1 cellular context compared by ENCODE assay signal in the genomic region with DNA sequence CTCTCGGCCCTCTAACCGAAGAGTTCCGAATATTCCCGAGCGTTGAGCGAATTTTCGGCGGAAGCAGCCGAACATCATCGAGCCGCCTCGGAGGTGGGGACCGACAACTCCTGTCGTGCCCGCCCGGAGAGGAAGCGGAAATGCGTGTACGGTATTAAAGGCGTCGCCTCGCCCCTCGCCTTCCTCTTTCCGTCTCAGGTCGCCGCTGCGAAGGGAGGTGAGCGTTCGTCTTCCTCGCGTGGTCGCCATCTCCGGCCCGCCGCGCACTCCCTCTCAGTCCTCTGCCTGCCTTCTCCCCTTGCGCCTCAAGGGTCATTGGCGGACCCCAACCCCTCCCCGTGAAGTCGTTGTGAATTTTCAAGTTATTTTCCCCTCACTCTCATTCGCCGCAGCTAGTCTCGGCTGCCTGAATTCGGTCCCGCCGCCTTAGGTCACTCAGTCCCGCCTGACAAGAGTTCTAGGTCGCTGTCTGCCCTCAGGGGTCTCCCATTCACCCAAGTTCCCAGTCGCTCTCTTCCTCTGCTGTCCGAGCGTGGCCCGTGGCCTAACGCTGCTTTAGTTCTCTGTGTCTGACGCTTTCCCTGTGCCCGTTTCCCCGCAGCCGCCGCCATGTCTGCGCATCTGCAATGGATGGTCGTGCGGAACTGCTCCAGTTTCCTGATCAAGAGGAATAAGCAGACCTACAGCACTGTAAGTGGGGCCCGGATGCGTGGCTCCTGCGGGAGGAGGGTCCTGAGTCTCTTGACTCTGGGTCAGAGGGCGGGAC.
TF ChIP-seq lines count a peak whose summit lies in the region.

A gene (plus strand): TSS at position 184 of the 766 bp plus-strand sequence. CDS start 426 bp downstream, at position 610.

TF ChIP-seq in K562, 482 proteins besides CTCF, POLR2A, EP300 and RAD21 (continued from another document and continues in another):
- TF ChIP-seq, protein P1, sequence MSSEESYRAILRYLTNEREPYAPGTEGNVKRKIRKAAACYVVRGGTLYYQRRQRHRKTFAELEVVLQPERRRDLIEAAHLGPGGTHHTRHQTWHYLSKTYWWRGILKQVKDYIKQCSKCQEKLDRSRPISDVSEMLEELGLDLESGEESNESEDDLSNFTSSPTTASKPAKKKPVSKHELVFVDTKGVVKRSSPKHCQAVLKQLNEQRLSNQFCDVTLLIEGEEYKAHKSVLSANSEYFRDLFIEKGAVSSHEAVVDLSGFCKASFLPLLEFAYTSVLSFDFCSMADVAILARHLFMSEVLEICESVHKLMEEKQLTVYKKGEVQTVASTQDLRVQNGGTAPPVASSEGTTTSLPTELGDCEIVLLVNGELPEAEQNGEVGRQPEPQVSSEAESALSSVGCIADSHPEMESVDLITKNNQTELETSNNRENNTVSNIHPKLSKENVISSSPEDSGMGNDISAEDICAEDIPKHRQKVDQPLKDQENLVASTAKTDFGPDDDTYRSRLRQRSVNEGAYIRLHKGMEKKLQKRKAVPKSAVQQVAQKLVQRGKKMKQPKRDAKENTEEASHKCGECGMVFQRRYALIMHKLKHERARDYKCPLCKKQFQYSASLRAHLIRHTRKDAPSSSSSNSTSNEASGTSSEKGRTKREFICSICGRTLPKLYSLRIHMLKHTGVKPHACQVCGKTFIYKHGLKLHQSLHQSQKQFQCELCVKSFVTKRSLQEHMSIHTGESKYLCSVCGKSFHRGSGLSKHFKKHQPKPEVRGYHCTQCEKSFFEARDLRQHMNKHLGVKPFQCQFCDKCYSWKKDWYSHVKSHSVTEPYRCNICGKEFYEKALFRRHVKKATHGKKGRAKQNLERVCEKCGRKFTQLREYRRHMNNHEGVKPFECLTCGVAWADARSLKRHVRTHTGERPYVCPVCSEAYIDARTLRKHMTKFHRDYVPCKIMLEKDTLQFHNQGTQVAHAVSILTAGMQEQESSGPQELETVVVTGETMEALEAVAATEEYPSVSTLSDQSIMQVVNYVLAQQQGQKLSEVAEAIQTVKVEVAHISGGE (CRISPR knock-in tag; IDR thresholded peaks at IDR 0.05): peak in 1 of 3 experiments; percentile 81; a peak in 2 of 6 replicates
- TF ChIP-seq, protein P2, sequence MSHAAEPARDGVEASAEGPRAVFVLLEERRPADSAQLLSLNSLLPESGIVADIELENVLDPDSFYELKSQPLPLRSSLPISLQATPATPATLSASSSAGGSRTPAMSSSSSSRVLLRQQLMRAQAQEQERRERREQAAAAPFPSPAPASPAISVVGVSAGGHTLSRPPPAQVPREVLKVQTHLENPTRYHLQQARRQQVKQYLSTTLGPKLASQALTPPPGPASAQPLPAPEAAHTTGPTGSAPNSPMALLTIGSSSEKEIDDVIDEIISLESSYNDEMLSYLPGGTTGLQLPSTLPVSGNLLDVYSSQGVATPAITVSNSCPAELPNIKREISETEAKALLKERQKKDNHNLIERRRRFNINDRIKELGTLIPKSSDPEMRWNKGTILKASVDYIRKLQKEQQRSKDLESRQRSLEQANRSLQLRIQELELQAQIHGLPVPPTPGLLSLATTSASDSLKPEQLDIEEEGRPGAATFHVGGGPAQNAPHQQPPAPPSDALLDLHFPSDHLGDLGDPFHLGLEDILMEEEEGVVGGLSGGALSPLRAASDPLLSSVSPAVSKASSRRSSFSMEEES (CRISPR knock-in tag; IDR thresholded peaks at IDR 0.05): no peak
- TF ChIP-seq CREBBP (IDR thresholded peaks at IDR 0.05; ENCODE audit: low read depth, low read length) (no peak), HDAC2 (IDR thresholded peaks at IDR 0.05) (no peak), PHF8 (IDR thresholded peaks at IDR 0.05; ENCODE audit: borderline replicate concordance, low read length) (peak; percentile 90; the same call in 1 of the 2 replicates), TAF1 (IDR thresholded peaks at IDR 0.05; ENCODE audit: control insufficient read depth, extremely low read depth, insufficient read depth, low read length, severe bottlenecking) (peak; percentile 100), CBFA2T3 (IDR thresholded peaks at IDR 0.05) (no peak), NRF1 (conservative IDR thresholded peaks at IDR 0.05 in 1 of 2, IDR thresholded peaks at IDR 0.05 in 1 of 2) (peak; percentile 19 to 25; a peak in 2 of 4 replicates), ZNF165 (CRISPR knock-in tag; IDR thresholded peaks at IDR 0.05; ENCODE audit: borderline replicate concordance) (no peak), MAZ (CRISPR knock-in tag; conservative IDR thresholded peaks at IDR 0.05 in 1 of 2, IDR thresholded peaks at IDR 0.05 in 1 of 2) (peak; percentile 44 to 70), ZNF41 (CRISPR knock-in tag; conservative IDR thresholded peaks at IDR 0.05) (no peak), ZNF133 (CRISPR knock-in tag; IDR thresholded peaks at IDR 0.05) (no peak), POLR2G (IDR thresholded peaks at IDR 0.05; ENCODE audit: low read depth, low read length) (peak; percentile 100), SMARCA5 (IDR thresholded peaks at IDR 0.05) (0 out of 2 replicates have a peak, but pooled peaks have one; percentile 64), HNRNPK (IDR thresholded peaks at IDR 0.05; ENCODE audit: low read depth, low read length, poor library complexity, severe bottlenecking) (no peak), HDAC1 (IDR thresholded peaks at IDR 0.05) (peak in 1 of 2 experiments; percentile 90; a peak in 2 of 4 replicates), PHB (CRISPR knock-in tag; IDR thresholded peaks at IDR 0.05) (0 out of 2 replicates have a peak, but pooled peaks have one; percentile 8), BRD9 (IDR thresholded peaks at IDR 0.05; ENCODE audit: low read depth, partially characterized antibody) (no peak), EHMT2 (IDR thresholded peaks at IDR 0.05) (no peak), HDAC8 (tag; IDR thresholded peaks at IDR 0.05) (no peak), ZFP1 (CRISPR knock-in tag; IDR thresholded peaks at IDR 0.05) (no peak), POLR2AphosphoS2 (IDR thresholded peaks at IDR 0.05; ENCODE audit: low read length) (peak; percentile 87; the same call in 1 of the 2 replicates), RBM34 (IDR thresholded peaks at IDR 0.05; ENCODE audit: borderline replicate concordance, insufficient read depth, low read length) (no peak), DPF2 (IDR thresholded peaks at IDR 0.05) (0 out of 2 replicates have a peak, but pooled peaks have one; percentile 13), ZC3H4 (CRISPR knock-in tag; IDR thresholded peaks at IDR 0.05; ENCODE audit: borderline replicate concordance) (no peak), ZNF24 (IDR thresholded peaks at IDR 0.05) (no peak), PRPF4 (IDR thresholded peaks at IDR 0.05; ENCODE audit: insufficient read depth, low read depth, low read length, poor library complexity, severe bottlenecking) (peak; percentile 79), TSC22D4 (tag; IDR thresholded peaks at IDR 0.05) (no peak), BRD4 (IDR thresholded peaks at IDR 0.05) (0 out of 2 replicates have a peak, but pooled peaks have one; percentile 43), ZNF121 (CRISPR knock-in tag; conservative IDR thresholded peaks at IDR 0.05) (no peak), CHCHD3 (CRISPR knock-in tag; IDR thresholded peaks at IDR 0.05) (no peak), SRF (CRISPR knock-in tag; IDR thresholded peaks at IDR 0.05) (no peak), ZNF239 (CRISPR knock-in tag; IDR thresholded peaks at IDR 0.05) (no peak), ZNF324 (CRISPR knock-in tag; IDR thresholded peaks at IDR 0.05) (no peak)
- TF ChIP-seq, protein P3, sequence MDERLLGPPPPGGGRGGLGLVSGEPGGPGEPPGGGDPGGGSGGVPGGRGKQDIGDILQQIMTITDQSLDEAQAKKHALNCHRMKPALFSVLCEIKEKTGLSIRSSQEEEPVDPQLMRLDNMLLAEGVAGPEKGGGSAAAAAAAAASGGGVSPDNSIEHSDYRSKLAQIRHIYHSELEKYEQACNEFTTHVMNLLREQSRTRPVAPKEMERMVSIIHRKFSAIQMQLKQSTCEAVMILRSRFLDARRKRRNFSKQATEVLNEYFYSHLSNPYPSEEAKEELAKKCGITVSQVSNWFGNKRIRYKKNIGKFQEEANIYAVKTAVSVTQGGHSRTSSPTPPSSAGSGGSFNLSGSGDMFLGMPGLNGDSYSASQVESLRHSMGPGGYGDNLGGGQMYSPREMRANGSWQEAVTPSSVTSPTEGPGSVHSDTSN (CRISPR knock-in tag; IDR thresholded peaks at IDR 0.05; ENCODE audit: low read depth): no peak
- TF ChIP-seq, protein P3 (tag; conservative IDR thresholded peaks at IDR 0.05; ENCODE audit: low read depth): no peak
- TF ChIP-seq, protein P4, sequence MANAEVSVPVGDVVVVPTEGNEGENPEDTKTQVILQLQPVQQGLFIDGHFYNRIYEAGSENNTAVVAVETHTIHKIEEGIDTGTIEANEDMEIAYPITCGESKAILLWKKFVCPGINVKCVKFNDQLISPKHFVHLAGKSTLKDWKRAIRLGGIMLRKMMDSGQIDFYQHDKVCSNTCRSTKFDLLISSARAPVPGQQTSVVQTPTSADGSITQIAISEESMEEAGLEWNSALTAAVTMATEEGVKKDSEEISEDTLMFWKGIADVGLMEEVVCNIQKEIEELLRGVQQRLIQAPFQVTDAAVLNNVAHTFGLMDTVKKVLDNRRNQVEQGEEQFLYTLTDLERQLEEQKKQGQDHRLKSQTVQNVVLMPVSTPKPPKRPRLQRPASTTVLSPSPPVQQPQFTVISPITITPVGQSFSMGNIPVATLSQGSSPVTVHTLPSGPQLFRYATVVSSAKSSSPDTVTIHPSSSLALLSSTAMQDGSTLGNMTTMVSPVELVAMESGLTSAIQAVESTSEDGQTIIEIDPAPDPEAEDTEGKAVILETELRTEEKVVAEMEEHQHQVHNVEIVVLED (CRISPR knock-in tag; IDR thresholded peaks at IDR 0.05): peak; percentile 48; the same call in 1 of the 2 replicates
- TF ChIP-seq, protein P5, sequence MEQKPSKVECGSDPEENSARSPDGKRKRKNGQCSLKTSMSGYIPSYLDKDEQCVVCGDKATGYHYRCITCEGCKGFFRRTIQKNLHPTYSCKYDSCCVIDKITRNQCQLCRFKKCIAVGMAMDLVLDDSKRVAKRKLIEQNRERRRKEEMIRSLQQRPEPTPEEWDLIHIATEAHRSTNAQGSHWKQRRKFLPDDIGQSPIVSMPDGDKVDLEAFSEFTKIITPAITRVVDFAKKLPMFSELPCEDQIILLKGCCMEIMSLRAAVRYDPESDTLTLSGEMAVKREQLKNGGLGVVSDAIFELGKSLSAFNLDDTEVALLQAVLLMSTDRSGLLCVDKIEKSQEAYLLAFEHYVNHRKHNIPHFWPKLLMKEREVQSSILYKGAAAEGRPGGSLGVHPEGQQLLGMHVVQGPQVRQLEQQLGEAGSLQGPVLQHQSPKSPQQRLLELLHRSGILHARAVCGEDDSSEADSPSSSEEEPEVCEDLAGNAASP (IDR thresholded peaks at IDR 0.05): no peak
- TF ChIP-seq, protein P6, sequence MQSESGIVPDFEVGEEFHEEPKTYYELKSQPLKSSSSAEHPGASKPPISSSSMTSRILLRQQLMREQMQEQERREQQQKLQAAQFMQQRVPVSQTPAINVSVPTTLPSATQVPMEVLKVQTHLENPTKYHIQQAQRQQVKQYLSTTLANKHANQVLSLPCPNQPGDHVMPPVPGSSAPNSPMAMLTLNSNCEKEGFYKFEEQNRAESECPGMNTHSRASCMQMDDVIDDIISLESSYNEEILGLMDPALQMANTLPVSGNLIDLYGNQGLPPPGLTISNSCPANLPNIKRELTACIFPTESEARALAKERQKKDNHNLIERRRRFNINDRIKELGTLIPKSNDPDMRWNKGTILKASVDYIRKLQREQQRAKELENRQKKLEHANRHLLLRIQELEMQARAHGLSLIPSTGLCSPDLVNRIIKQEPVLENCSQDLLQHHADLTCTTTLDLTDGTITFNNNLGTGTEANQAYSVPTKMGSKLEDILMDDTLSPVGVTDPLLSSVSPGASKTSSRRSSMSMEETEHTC (IDR thresholded peaks at IDR 0.05): no peak
- TF ChIP-seq, protein P7, sequence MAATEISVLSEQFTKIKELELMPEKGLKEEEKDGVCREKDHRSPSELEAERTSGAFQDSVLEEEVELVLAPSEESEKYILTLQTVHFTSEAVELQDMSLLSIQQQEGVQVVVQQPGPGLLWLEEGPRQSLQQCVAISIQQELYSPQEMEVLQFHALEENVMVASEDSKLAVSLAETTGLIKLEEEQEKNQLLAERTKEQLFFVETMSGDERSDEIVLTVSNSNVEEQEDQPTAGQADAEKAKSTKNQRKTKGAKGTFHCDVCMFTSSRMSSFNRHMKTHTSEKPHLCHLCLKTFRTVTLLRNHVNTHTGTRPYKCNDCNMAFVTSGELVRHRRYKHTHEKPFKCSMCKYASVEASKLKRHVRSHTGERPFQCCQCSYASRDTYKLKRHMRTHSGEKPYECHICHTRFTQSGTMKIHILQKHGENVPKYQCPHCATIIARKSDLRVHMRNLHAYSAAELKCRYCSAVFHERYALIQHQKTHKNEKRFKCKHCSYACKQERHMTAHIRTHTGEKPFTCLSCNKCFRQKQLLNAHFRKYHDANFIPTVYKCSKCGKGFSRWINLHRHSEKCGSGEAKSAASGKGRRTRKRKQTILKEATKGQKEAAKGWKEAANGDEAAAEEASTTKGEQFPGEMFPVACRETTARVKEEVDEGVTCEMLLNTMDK (IDR thresholded peaks at IDR 0.05; ENCODE audit: borderline replicate concordance, insufficient read depth, low read depth, low read length, poor library complexity, severe bottlenecking): no peak
- TF ChIP-seq, protein P8, sequence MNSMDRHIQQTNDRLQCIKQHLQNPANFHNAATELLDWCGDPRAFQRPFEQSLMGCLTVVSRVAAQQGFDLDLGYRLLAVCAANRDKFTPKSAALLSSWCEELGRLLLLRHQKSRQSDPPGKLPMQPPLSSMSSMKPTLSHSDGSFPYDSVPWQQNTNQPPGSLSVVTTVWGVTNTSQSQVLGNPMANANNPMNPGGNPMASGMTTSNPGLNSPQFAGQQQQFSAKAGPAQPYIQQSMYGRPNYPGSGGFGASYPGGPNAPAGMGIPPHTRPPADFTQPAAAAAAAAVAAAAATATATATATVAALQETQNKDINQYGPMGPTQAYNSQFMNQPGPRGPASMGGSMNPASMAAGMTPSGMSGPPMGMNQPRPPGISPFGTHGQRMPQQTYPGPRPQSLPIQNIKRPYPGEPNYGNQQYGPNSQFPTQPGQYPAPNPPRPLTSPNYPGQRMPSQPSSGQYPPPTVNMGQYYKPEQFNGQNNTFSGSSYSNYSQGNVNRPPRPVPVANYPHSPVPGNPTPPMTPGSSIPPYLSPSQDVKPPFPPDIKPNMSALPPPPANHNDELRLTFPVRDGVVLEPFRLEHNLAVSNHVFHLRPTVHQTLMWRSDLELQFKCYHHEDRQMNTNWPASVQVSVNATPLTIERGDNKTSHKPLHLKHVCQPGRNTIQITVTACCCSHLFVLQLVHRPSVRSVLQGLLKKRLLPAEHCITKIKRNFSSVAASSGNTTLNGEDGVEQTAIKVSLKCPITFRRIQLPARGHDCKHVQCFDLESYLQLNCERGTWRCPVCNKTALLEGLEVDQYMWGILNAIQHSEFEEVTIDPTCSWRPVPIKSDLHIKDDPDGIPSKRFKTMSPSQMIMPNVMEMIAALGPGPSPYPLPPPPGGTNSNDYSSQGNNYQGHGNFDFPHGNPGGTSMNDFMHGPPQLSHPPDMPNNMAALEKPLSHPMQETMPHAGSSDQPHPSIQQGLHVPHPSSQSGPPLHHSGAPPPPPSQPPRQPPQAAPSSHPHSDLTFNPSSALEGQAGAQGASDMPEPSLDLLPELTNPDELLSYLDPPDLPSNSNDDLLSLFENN (IDR thresholded peaks at IDR 0.05; ENCODE audit: low read depth in 2 of 2, low read length in 2 of 2): peak in 1 of 2 experiments; percentile 75; a peak in 2 of 4 replicates
